ENCODE assay signal across 1 cellular context in the genomic region with DNA sequence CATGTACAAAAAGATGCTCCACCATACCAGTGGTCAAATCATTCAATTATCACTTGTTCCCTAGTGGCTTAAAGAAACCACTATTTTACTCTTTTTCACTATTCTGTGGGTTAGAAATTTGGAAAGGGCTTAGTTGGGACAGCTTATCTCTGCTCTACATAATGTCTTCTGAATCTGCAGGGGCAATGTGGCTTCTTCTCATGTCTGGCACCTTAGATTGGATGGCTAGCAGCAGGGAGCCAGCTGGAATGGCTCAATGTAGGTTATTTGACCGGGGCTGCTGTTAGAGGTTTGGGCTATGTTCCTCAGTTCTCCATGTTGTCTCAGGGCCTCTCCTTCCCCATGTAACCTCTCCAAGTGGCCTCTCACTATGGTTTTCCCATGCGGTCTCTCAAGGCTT.
TF ChIP-seq lines count a peak whose summit lies in the region.

No MANE protein-coding gene starts in this region.

TF ChIP-seq in K562, 482 proteins besides CTCF, POLR2A, EP300 and RAD21:
- TF ChIP-seq TEAD4 (IDR thresholded peaks at IDR 0.05; ENCODE audit: low read length), result peak; percentile 61
- no peak for TF ChIP-seq TEAD4 (CRISPR knock-in tag; IDR thresholded peaks at IDR 0.05; ENCODE audit: borderline replicate concordance)
- TF ChIP-seq CBFA2T2 (conservative IDR thresholded peaks at IDR 0.05), result peak; percentile 15; the same call in 1 of the 2 replicates
- no peak for TF ChIP-seq ZFX (CRISPR knock-in tag; IDR thresholded peaks at IDR 0.05)
- no peak for TF ChIP-seq ZNF197 (CRISPR knock-in tag; IDR thresholded peaks at IDR 0.05; ENCODE audit: low read depth)
- TF ChIP-seq PPARD (CRISPR knock-in tag; IDR thresholded peaks at IDR 0.05), result no peak
- TF ChIP-seq CBFA2T3 (IDR thresholded peaks at IDR 0.05), result peak; percentile 46
